ENCODE assay signal across 8 cellular contexts in the genomic region with DNA sequence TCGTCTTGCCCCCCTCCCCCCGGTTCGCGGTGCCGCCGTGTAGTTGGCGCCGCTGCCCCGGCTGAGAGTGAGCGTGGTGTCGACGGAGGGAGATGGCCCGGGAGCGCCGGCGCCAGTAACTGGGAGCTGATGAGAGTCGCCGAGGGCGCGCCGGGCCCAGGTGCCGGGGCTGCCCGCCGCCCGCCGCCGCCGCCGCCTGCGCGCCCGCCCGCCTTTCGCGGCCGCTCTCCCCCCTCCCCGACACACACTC. TPM values are rescaled to one million over a fixed set of nuclear protein-coding genes. Genes with fewer than 3 reads are reported as not detected.
DNase-seq lines count a peak whose midpoint lies in the region; ATAC-seq and TF ChIP-seq lines count a peak whose summit lies in the region.

No MANE protein-coding gene starts in this region.

- DNase-seq in left ventricle myocardium inferior (no peak), cardiac septum (ENCODE audit: low spot score) (no peak), chondrocyte (ENCODE audit: low spot score) (no peak), NCI-H2196 (lab: John Stamatoyannopoulos, UW; ENCODE audit: unreplicated experiment) (no peak), sciatic nerve (ENCODE audit: low spot score) (no peak), GM10248 (ENCODE audit: extremely low spot score) (no peak)

- ATAC-seq in sciatic nerve = no peak

- H3K27ac ChIP-seq in left ventricle myocardium inferior (replicated peaks) (peak overlapping the region; percentile 100), HUES64 (ENCODE audit: low read depth, low read length) (peak overlapping the region; percentile 100)

- H3K9me3 Mint-ChIP-seq in chondrocyte (ENCODE audit: low read depth) (no peaks in the 10 kb centered on the region), nephron (no peaks in the 10 kb centered on the region)

- peaks cover 29% of the 10 kb centered on the region for H3K36me3 Mint-ChIP-seq in chondrocyte (ENCODE audit: low read depth)
- H3K36me3 Mint-ChIP-seq in nephron (ENCODE audit: low read depth) = peaks cover 47% of the 10 kb centered on the region

- H3K27me3 ChIP-seq in left ventricle myocardium inferior (ENCODE audit: low read depth) (no peaks in the 10 kb centered on the region), HUES64 (ENCODE audit: insufficient read depth, low read length) (no peaks in the 10 kb centered on the region)

- POLR2A ChIA-PET in GM10248 (lab: Yijun Ruan, JAX) = no interaction called here

- peak overlapping the region; percentile 93 for H3K4me3 ChIP-seq in left ventricle myocardium inferior
- H3K4me3 ChIP-seq in HUES64 (ENCODE audit: low read length) = peak overlapping the region; percentile 82

- H3K27ac Mint-ChIP-seq in chondrocyte (ENCODE audit: unreplicated experiment) (peak overlapping the region; percentile 100), nephron (peak overlapping the region; percentile 100)

- CTCF ChIA-PET in GM10248 (lab: Yijun Ruan, JAX) = no interaction called here

- peaks cover 30% of the 10 kb centered on the region for H3K36me3 ChIP-seq in left ventricle myocardium inferior
- peaks cover 43% of the 10 kb centered on the region for H3K36me3 ChIP-seq in HUES64 (ENCODE audit: insufficient read depth, low read length)

- H3K9me3 ChIP-seq in left ventricle myocardium inferior (replicated peaks) (no peaks in the 10 kb centered on the region), HUES64 (ENCODE audit: insufficient read depth, low read depth, low read length) (no peaks in the 10 kb centered on the region)

- H3K4me1 Mint-ChIP-seq in chondrocyte (ENCODE audit: low read depth) (peaks cover 54% of the 10 kb centered on the region), nephron (peaks cover 46% of the 10 kb centered on the region)

- intact Hi-C loops in left ventricle myocardium inferior (cut with micrococcal nuclease) = loop anchor here (10.0 kb wide), 1 partner anchor 52 kb away; no protein-coding TSS in a partner anchor
- intact Hi-C loops in cardiac septum (cut with DNase I) = loop anchor here (5.0 to 10.0 kb wide), 2 partner anchors 54 to 98 kb away; no protein-coding TSS in a partner anchor
- intact Hi-C loops in sciatic nerve (cut with DNase I) = no loop called here

- H3K4me3 Mint-ChIP-seq in chondrocyte (ENCODE audit: unreplicated experiment) = peak overlapping the region; percentile 98
- peak overlapping the region; percentile 99 to 100 (median 100) for H3K4me3 Mint-ChIP-seq in nephron

- H3K9ac ChIP-seq in HUES64 (ENCODE audit: low read depth, low read length) = peak overlapping the region; percentile 99

- H3K27me3 Mint-ChIP-seq in chondrocyte (ENCODE audit: low read depth) (no peaks in the 10 kb centered on the region), nephron (ENCODE audit: low read depth) (no peaks in the 10 kb centered on the region)

- H3K4me1 ChIP-seq in left ventricle myocardium inferior (peaks cover 60% of the 10 kb centered on the region), HUES64 (ENCODE audit: insufficient read depth, low read length) (peaks cover 18% of the 10 kb centered on the region)

- TF ChIP-seq CTCF in left ventricle myocardium inferior (IDR thresholded peaks at IDR 0.05; ENCODE audit: borderline replicate concordance) (no peak), chondrocyte (IDR thresholded peaks at IDR 0.05) (no peak), nephron (IDR thresholded peaks at IDR 0.05; ENCODE audit: unreplicated experiment in 3 of 3) (no peak), GM10248 (IDR thresholded peaks at IDR 0.05; ENCODE audit: control extremely low read depth, extremely low read depth, low read depth, missing control alignments) (no peak)

- under 1% methylated on average over 21 of the region's 37 CpGs for WGBS in HUES64

RNA-seq across cellular contexts. Expression of gene WAC, which starts 0.3 kb away (rescaled TPM):
- total RNA-seq in left ventricle myocardium inferior (103 TPM), cardiac septum (98.9 TPM), chondrocyte (91.1 to 97.7 TPM (median 93.2 TPM) in 3 replicates), sciatic nerve (148 TPM)
- 103 TPM for polyA plus RNA-seq in HUES64 (2013, experiment 1 of 2)
- 110 TPM for polyA plus RNA-seq in HUES64 (2013, experiment 2 of 2)
